In the genomic region with DNA sequence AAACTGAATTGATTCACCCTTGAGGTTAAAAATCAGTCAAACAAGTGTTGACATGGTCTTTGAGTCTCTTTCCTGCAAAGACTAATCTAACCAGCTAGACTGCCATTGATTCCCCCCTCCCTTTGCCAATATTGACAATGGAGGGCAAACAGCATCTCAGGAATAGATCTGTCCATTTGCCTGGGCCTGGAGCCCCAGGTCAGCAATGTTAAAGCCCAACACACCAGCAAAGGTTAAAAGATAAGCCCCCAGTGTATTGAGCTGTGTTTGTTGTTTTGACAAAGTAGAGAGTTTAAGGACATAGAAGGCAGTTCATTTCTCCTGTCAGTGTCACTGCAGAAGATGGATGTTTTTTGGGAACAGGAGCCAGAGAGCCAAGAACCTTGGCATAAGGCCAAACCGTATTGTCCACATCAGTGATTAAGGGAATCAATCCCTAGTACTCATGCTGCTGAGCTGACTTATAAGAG, we compare ENCODE assay signal across 1 cellular context.
TF ChIP-seq lines count a peak whose summit lies in the region.

No MANE protein-coding gene starts in this region.

TF ChIP-seq in HepG2, 621 proteins besides CTCF, POLR2A, EP300 and RAD21 (continued from another document and continues in another):
- TF ChIP-seq, protein P1, sequence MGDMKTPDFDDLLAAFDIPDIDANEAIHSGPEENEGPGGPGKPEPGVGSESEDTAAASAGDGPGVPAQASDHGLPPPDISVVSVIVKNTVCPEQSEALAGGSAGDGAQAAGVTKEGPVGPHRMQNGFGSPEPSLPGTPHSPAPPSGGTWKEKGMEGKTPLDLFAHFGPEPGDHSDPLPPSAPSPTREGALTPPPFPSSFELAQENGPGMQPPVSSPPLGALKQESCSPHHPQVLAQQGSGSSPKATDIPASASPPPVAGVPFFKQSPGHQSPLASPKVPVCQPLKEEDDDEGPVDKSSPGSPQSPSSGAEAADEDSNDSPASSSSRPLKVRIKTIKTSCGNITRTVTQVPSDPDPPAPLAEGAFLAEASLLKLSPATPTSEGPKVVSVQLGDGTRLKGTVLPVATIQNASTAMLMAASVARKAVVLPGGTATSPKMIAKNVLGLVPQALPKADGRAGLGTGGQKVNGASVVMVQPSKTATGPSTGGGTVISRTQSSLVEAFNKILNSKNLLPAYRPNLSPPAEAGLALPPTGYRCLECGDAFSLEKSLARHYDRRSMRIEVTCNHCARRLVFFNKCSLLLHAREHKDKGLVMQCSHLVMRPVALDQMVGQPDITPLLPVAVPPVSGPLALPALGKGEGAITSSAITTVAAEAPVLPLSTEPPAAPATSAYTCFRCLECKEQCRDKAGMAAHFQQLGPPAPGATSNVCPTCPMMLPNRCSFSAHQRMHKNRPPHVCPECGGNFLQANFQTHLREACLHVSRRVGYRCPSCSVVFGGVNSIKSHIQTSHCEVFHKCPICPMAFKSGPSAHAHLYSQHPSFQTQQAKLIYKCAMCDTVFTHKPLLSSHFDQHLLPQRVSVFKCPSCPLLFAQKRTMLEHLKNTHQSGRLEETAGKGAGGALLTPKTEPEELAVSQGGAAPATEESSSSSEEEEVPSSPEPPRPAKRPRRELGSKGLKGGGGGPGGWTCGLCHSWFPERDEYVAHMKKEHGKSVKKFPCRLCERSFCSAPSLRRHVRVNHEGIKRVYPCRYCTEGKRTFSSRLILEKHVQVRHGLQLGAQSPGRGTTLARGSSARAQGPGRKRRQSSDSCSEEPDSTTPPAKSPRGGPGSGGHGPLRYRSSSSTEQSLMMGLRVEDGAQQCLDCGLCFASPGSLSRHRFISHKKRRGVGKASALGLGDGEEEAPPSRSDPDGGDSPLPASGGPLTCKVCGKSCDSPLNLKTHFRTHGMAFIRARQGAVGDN (CRISPR knock-in tag; IDR thresholded peaks at IDR 0.05) = no peak
- TF ChIP-seq BHLHE40 (IDR thresholded peaks at IDR 0.05; ENCODE audit: low read length) (no peak), ZNF460 (CRISPR knock-in tag; IDR thresholded peaks at IDR 0.05; ENCODE audit: borderline replicate concordance) (peak; percentile 47; the same call in 1 of the 2 replicates), POLR2G (IDR thresholded peaks at IDR 0.05; ENCODE audit: low read depth, low read length) (no peak), ZNF12 (CRISPR knock-in tag; IDR thresholded peaks at IDR 0.05) (no peak), HNF4A (CRISPR knock-in tag; IDR thresholded peaks at IDR 0.05) (peak; percentile 86), ZMAT3 (CRISPR knock-in tag; conservative IDR thresholded peaks at IDR 0.05) (no peak), HOXA9 (CRISPR knock-in tag; IDR thresholded peaks at IDR 0.05; ENCODE audit: borderline replicate concordance) (no peak), HNRNPH1 (optimal IDR thresholded peaks at IDR 0.05; ENCODE audit: low read depth, low read length) (no peak), AHR (CRISPR knock-in tag; IDR thresholded peaks at IDR 0.05) (no peak), GPN1 (CRISPR knock-in tag; IDR thresholded peaks at IDR 0.05; ENCODE audit: borderline replicate concordance) (no peak), ZNF598 (CRISPR knock-in tag; IDR thresholded peaks at IDR 0.05; ENCODE audit: borderline replicate concordance) (no peak), KDM5B (CRISPR knock-in tag; IDR thresholded peaks at IDR 0.05; ENCODE audit: borderline replicate concordance) (no peak), CCDC6 (CRISPR knock-in tag; IDR thresholded peaks at IDR 0.05) (no peak; the same call in 1 of the 2 replicates), ZNF790 (CRISPR knock-in tag; IDR thresholded peaks at IDR 0.05; ENCODE audit: borderline replicate concordance) (no peak), ZNF333 (CRISPR knock-in tag; IDR thresholded peaks at IDR 0.05; ENCODE audit: borderline replicate concordance) (no peak), NR2F1 (CRISPR knock-in tag; IDR thresholded peaks at IDR 0.05) (peak; percentile 72 to 83; a peak in 3 of 4 replicates), RBFOX2 (IDR thresholded peaks at IDR 0.05; ENCODE audit: low read depth, low read length) (no peak), ZFP82 (CRISPR knock-in tag; IDR thresholded peaks at IDR 0.05; ENCODE audit: borderline replicate concordance) (no peak), CENPX (CRISPR knock-in tag; IDR thresholded peaks at IDR 0.05) (no peak), KDM5A (IDR thresholded peaks at IDR 0.05; ENCODE audit: borderline replicate concordance, low read length) (no peak), ZNF367 (CRISPR knock-in tag; IDR thresholded peaks at IDR 0.05; ENCODE audit: borderline replicate concordance) (no peak), CBX2 (IDR thresholded peaks at IDR 0.05; ENCODE audit: low read depth, low read length) (no peak), CBX2 (CRISPR knock-in tag; IDR thresholded peaks at IDR 0.05; ENCODE audit: low read depth) (no peak), ZC3H4 (CRISPR knock-in tag; IDR thresholded peaks at IDR 0.05; ENCODE audit: borderline replicate concordance) (no peak), CEBPB (IDR thresholded peaks at IDR 0.05; ENCODE audit: borderline replicate concordance, low read depth, low read length) (no peak), POGZ (CRISPR knock-in tag; IDR thresholded peaks at IDR 0.05) (peak; percentile 76; the same call in 1 of the 2 replicates), MEIS2 (CRISPR knock-in tag; IDR thresholded peaks at IDR 0.05) (peak; percentile 98), ZNF678 (CRISPR knock-in tag; IDR thresholded peaks at IDR 0.05) (no peak), AGO2 (optimal IDR thresholded peaks at IDR 0.05; ENCODE audit: low read depth, low read length) (no peak), AGO1 (IDR thresholded peaks at IDR 0.05; ENCODE audit: low read depth, low read length, poor library complexity, severe bottlenecking) (no peak), JDP2 (CRISPR knock-in tag; IDR thresholded peaks at IDR 0.05; ENCODE audit: borderline replicate concordance) (no peak; the same call in 1 of the 2 replicates), ZNF747 (CRISPR knock-in tag; IDR thresholded peaks at IDR 0.05; ENCODE audit: borderline replicate concordance) (no peak; the same call in 1 of the 2 replicates), NR2F6 (IDR thresholded peaks at IDR 0.05) (peak; percentile 98), NR2F6 (CRISPR knock-in tag; IDR thresholded peaks at IDR 0.05) (peak; percentile 91)
- TF ChIP-seq, protein P2, sequence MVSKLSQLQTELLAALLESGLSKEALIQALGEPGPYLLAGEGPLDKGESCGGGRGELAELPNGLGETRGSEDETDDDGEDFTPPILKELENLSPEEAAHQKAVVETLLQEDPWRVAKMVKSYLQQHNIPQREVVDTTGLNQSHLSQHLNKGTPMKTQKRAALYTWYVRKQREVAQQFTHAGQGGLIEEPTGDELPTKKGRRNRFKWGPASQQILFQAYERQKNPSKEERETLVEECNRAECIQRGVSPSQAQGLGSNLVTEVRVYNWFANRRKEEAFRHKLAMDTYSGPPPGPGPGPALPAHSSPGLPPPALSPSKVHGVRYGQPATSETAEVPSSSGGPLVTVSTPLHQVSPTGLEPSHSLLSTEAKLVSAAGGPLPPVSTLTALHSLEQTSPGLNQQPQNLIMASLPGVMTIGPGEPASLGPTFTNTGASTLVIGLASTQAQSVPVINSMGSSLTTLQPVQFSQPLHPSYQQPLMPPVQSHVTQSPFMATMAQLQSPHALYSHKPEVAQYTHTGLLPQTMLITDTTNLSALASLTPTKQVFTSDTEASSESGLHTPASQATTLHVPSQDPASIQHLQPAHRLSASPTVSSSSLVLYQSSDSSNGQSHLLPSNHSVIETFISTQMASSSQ (IDR thresholded peaks at IDR 0.05; ENCODE audit: low read depth) = peak; percentile 63
- TF ChIP-seq, protein P2 (CRISPR knock-in tag; IDR thresholded peaks at IDR 0.05; ENCODE audit: borderline replicate concordance) = peak; percentile 66; the same call in 1 of the 2 replicates
- TF ChIP-seq, protein P3, sequence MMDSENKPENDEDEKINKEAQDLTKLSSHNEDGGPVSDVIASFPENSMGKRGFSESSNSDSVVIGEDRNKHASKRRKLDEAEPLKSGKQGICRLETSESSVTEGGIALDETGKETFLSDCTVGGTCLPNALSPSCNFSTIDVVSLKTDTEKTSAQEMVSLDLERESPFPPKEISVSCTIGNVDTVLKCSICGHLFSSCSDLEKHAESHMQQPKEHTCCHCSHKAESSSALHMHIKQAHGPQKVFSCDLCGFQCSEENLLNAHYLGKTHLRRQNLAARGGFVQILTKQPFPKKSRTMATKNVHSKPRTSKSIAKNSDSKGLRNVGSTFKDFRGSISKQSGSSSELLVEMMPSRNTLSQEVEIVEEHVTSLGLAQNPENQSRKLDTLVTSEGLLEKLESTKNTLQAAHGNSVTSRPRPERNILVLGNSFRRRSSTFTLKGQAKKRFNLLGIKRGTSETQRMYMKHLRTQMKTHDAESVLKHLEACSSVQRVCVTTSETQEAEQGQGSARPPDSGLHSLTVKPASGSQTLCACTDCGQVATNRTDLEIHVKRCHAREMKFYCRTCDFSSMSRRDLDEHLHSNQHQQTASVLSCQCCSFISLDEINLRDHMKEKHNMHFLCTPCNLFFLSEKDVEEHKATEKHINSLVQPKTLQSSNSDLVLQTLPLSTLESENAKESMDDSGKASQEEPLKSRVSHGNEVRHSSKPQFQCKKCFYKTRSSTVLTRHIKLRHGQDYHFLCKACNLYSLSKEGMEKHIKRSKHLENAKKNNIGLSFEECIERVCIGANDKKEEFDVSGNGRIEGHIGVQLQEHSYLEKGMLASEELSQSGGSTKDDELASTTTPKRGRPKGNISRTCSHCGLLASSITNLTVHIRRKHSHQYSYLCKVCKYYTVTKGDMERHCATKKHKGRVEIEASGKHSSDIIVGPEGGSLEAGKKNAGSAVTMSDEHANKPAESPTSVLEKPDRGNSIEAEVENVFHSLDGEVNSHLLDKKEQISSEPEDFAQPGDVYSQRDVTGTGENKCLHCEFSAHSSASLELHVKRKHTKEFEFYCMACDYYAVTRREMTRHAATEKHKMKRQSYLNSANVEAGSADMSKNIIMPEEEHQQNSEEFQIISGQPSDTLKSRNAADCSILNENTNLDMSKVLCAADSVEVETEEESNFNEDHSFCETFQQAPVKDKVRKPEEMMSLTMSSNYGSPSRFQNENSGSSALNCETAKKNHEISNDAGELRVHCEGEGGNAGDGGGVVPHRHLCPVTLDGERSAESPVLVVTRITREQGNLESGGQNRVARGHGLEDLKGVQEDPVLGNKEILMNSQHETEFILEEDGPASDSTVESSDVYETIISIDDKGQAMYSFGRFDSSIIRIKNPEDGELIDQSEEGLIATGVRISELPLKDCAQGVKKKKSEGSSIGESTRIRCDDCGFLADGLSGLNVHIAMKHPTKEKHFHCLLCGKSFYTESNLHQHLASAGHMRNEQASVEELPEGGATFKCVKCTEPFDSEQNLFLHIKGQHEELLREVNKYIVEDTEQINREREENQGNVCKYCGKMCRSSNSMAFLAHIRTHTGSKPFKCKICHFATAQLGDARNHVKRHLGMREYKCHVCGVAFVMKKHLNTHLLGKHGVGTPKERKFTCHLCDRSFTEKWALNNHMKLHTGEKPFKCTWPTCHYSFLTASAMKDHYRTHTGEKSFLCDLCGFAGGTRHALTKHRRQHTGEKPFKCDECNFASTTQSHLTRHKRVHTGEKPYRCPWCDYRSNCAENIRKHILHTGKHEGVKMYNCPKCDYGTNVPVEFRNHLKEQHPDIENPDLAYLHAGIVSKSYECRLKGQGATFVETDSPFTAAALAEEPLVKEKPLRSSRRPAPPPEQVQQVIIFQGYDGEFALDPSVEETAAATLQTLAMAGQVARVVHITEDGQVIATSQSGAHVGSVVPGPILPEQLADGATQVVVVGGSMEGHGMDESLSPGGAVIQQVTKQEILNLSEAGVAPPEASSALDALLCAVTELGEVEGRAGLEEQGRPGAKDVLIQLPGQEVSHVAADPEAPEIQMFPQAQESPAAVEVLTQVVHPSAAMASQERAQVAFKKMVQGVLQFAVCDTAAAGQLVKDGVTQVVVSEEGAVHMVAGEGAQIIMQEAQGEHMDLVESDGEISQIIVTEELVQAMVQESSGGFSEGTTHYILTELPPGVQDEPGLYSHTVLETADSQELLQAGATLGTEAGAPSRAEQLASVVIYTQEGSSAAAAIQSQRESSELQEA (CRISPR knock-in tag; IDR thresholded peaks at IDR 0.05; ENCODE audit: not compliant biosample characterization) = no peak
- TF ChIP-seq, protein P4, sequence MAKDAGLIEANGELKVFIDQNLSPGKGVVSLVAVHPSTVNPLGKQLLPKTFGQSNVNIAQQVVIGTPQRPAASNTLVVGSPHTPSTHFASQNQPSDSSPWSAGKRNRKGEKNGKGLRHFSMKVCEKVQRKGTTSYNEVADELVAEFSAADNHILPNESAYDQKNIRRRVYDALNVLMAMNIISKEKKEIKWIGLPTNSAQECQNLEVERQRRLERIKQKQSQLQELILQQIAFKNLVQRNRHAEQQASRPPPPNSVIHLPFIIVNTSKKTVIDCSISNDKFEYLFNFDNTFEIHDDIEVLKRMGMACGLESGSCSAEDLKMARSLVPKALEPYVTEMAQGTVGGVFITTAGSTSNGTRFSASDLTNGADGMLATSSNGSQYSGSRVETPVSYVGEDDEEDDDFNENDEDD (CRISPR knock-in tag; IDR thresholded peaks at IDR 0.05; ENCODE audit: borderline replicate concordance) = no peak
- TF ChIP-seq, protein P5, sequence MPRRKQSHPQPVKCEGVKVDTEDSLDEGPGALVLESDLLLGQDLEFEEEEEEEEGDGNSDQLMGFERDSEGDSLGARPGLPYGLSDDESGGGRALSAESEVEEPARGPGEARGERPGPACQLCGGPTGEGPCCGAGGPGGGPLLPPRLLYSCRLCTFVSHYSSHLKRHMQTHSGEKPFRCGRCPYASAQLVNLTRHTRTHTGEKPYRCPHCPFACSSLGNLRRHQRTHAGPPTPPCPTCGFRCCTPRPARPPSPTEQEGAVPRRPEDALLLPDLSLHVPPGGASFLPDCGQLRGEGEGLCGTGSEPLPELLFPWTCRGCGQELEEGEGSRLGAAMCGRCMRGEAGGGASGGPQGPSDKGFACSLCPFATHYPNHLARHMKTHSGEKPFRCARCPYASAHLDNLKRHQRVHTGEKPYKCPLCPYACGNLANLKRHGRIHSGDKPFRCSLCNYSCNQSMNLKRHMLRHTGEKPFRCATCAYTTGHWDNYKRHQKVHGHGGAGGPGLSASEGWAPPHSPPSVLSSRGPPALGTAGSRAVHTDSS (CRISPR knock-in tag; conservative IDR thresholded peaks at IDR 0.05) = no peak
- TF ChIP-seq, protein P6, sequence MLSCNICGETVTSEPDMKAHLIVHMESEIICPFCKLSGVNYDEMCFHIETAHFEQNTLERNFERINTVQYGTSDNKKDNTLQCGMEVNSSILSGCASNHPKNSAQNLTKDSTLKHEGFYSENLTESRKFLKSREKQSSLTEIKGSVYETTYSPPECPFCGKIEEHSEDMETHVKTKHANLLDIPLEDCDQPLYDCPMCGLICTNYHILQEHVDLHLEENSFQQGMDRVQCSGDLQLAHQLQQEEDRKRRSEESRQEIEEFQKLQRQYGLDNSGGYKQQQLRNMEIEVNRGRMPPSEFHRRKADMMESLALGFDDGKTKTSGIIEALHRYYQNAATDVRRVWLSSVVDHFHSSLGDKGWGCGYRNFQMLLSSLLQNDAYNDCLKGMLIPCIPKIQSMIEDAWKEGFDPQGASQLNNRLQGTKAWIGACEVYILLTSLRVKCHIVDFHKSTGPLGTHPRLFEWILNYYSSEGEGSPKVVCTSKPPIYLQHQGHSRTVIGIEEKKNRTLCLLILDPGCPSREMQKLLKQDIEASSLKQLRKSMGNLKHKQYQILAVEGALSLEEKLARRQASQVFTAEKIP (CRISPR knock-in tag; IDR thresholded peaks at IDR 0.05; ENCODE audit: borderline replicate concordance) = no peak
